Comparison of ENCODE assay signal across 8 cellular contexts in genomic region chr12:109715310-109716091, GRCh38. TPM values are rescaled to one million over a fixed set of nuclear protein-coding genes. Genes with fewer than 3 reads are reported as not detected.
DNase-seq lines count a peak whose midpoint lies in the region; ATAC-seq lines count a peak whose summit lies in the region.

No MANE protein-coding gene starts in this region.

- no peaks in the 10 kb centered on the region for H3K4me1 Mint-ChIP-seq in activated T-cell treated with anti-CD3 and anti-CD28 coated beads, Interleukin-2, amount 50 U/mL, for 72 hours (ENCODE audit: low read depth)

- H3K4me3 Mint-ChIP-seq in activated T-cell treated with anti-CD3 and anti-CD28 coated beads, Interleukin-2, amount 50 U/mL, for 72 hours: peak overlapping the region in 1 of 2 donors; percentile 46

- no peak overlapping the region for H3K27ac ChIP-seq in mesendoderm (ENCODE audit: low read depth, low read length)

- no peak overlapping the region for H3K18ac ChIP-seq in mesendoderm (ENCODE audit: low read length)

- peaks cover 35% of the 10 kb centered on the region for H3K27me3 Mint-ChIP-seq in activated T-cell treated with anti-CD3 and anti-CD28 coated beads, Interleukin-2, amount 50 U/mL, for 72 hours (ENCODE audit: low read depth)

- no peaks in the 10 kb centered on the region for H3K27me3 ChIP-seq in mesendoderm (ENCODE audit: insufficient read depth, low read length, poor library complexity)

- H3K56ac ChIP-seq in mesendoderm (ENCODE audit: low read length): peak overlapping the region; percentile 38

- H3K36me3 ChIP-seq in mesendoderm (ENCODE audit: control insufficient read depth, insufficient read depth, low read length): no peaks in the 10 kb centered on the region

- H2AK5ac ChIP-seq in mesendoderm (ENCODE audit: low read length): no peak overlapping the region

- H3K4me1 ChIP-seq in mesendoderm (ENCODE audit: control insufficient read depth, low read depth, low read length): peaks cover 18% of the 10 kb centered on the region

- H3K36me3 Mint-ChIP-seq in activated T-cell treated with anti-CD3 and anti-CD28 coated beads, Interleukin-2, amount 50 U/mL, for 72 hours (ENCODE audit: insufficient read depth in 2 of 2): no peaks in the 10 kb centered on the region

- H3K4me3 ChIP-seq in mesendoderm (ENCODE audit: low read length): no peak overlapping the region

- no peak overlapping the region for H4K8ac ChIP-seq in mesendoderm (ENCODE audit: low read depth, low read length)

- H3K4me2 ChIP-seq in mesendoderm (ENCODE audit: low read length): peak overlapping the region; percentile 53

- H3K9me3 Mint-ChIP-seq in activated T-cell treated with anti-CD3 and anti-CD28 coated beads, Interleukin-2, amount 50 U/mL, for 72 hours: no peaks in the 10 kb centered on the region

- no peak overlapping the region for H3K27ac Mint-ChIP-seq in activated T-cell treated with anti-CD3 and anti-CD28 coated beads, Interleukin-2, amount 50 U/mL, for 72 hours

- H2BK5ac ChIP-seq in mesendoderm (ENCODE audit: low read length): no peak overlapping the region

- no peak overlapping the region for H2BK120ac ChIP-seq in mesendoderm (ENCODE audit: low read depth, low read length)

- no peak overlapping the region for H2BK15ac ChIP-seq in mesendoderm (replicated peaks; ENCODE audit: low read depth)

- H3K79me2 ChIP-seq in mesendoderm (ENCODE audit: control insufficient read depth, insufficient read depth, low read length): no peaks in the 10 kb centered on the region

- peak; percentile 9 for DNase-seq in stimulated activated CD4-positive, alpha-beta T cell treated with anti-CD3 and anti-CD28 coated beads, Interleukin-15, amount 100 ng/mL, for 24 hours
- no peak for DNase-seq in stimulated activated CD4-positive, alpha-beta T cell treated with anti-CD3 and anti-CD28 coated beads, Interleukin-2, amount 100 ng/mL, for 24 hours
- peak; percentile 4 to 13 for DNase-seq in activated T-cell treated with anti-CD3 and anti-CD28 coated beads, Interleukin-2, amount 50 U/mL, for 72 hours
- no peak for DNase-seq in mesendoderm
- DNase-seq in LoVo (ENCODE audit: low spot score): no peak
- DNase-seq in NCI-H1930 (lab: John Stamatoyannopoulos, UW): no peak
- no peak for DNase-seq in OCI-M1 (lab: John Stamatoyannopoulos, UW)
- DNase-seq in SK-N-DZ (ENCODE audit: low spot score): no peak

- no peak overlapping the region for H3K4ac ChIP-seq in mesendoderm (ENCODE audit: low read depth, low read length)

- WGBS in mesendoderm (ENCODE audit: extremely low coverage, insufficient coverage, low lambda C conversion rate): no CpG with 5 or more reads among the region's 19 CpGs

- ATAC-seq in activated T-cell treated with anti-CD3 and anti-CD28 coated beads, Interleukin-2, amount 50 U/mL, for 72 hours (replicated peaks in 1 of 2): no peak

- peaks cover 8% of the 10 kb centered on the region for H3K79me1 ChIP-seq in mesendoderm (ENCODE audit: low read length)

- H3K23ac ChIP-seq in mesendoderm (ENCODE audit: low read length): no peak overlapping the region

- H4K5ac ChIP-seq in mesendoderm (ENCODE audit: low read length): no peak overlapping the region

- H3K9ac ChIP-seq in mesendoderm (ENCODE audit: low read length): no peak overlapping the region

RNA-seq across cellular contexts. Expression of gene FAM222A, which starts 1.9 kb away (rescaled TPM):
- under 1 TPM; 0.53 to 0.55 TPM for total RNA-seq in activated T-cell treated with anti-CD3 and anti-CD28 coated beads, Interleukin-2, amount 50 U/mL, for 72 hours
- polyA plus RNA-seq in mesendoderm (2013, experiment 1 of 2): 5.4 TPM
- 4.8 TPM for polyA plus RNA-seq in mesendoderm (2013, experiment 2 of 2)
- 17.5 and 18.1 TPM in 2 replicates for polyA plus RNA-seq in SK-N-DZ (2014; cell fraction: cytosol; rRNA removed)
- polyA plus RNA-seq in SK-N-DZ (2014; cell fraction: nucleus; rRNA removed): 7.0 and 7.4 TPM in 2 replicates

Comparison
In these comparisons a context has a peak if more than half of its experiments do, and no peak if none do; other contexts are left out.
1. DNase-seq: peak in stimulated activated CD4-positive, alpha-beta T cell treated with anti-CD3 and anti-CD28 coated beads, Interleukin-15, amount 100 ng/mL, for 24 hours (single experiment) and activated T-cell treated with anti-CD3 and anti-CD28 coated beads, Interleukin-2, amount 50 U/mL, for 72 hours (2 of 2); none in stimulated activated CD4-positive, alpha-beta T cell treated with anti-CD3 and anti-CD28 coated beads, Interleukin-2, amount 100 ng/mL, for 24 hours (0 of 2), mesendoderm (single experiment), LoVo (single experiment), NCI-H1930 (0 of 2), OCI-M1 (single experiment) and SK-N-DZ (single experiment).